ENCODE assay signal across 16 cellular contexts in genomic region chr10:29643785-29644501, GRCh38. TPM values are rescaled to one million over a fixed set of nuclear protein-coding genes. Genes with fewer than 3 reads are reported as not detected.
DNase-seq lines count a peak whose midpoint lies in the region; ATAC-seq and TF ChIP-seq lines count a peak whose summit lies in the region.
"Had no signal": no experiment of that assay in that cellular context is flagged by ENCODE, and none has a peak within 500 bp of the region (broad histone marks: within the 10 kb centered on the region; RNA-seq: fewer than 3 reads in every experiment).

No MANE protein-coding gene starts in this region.

- H3K9me3 Mint-ChIP-seq in CD14-positive monocyte: peaks cover 0 to 1% (median 0%) of the 10 kb centered on the region in 7 donors
- H3K9me3 Mint-ChIP-seq: activated naive CD4-positive, alpha-beta T cell treated with anti-CD3 and anti-CD28 coated beads for 36 hours had no signal

- no peaks in the 10 kb centered on the region for H3K36me3 ChIP-seq in colonic mucosa

- CTCF ChIA-PET in HEK293T (lab: Yijun Ruan, JAX): interaction anchor here (0.5 to 1.4 kb wide), 2 partner anchors 8 to 14 kb away, joined by 3 read pairs; no protein-coding TSS in a partner anchor

- DNase-seq in CD14-positive monocyte (ENCODE audit: low spot score): no peak
- peak; percentile 24 for DNase-seq in colonic mucosa
- DNase-seq in iris pigment epithelial cell (ENCODE audit: low read depth): peak; percentile 50
- DNase-seq in sciatic nerve (ENCODE audit: low spot score): no peak
- no peak for DNase-seq in HEK293T (ENCODE audit: extremely low spot score)
- DNase-seq: activated naive CD4-positive, alpha-beta T cell treated with anti-CD3 and anti-CD28 coated beads for 36 hours; Caco-2; GF-D8; H7; midbrain; NCI-H2171 had no signal

- peaks cover 0 to 2% (median 1%) of the 10 kb centered on the region in 3 donors for H3K27me3 Mint-ChIP-seq in CD14-positive monocyte (ENCODE audit: low read depth in 3 of 3)

- ATAC-seq in sciatic nerve (peak; percentile 40), HG03460 (IDR thresholded peaks at IDR 0.05; ENCODE audit: unreplicated experiment) (no peak), GM18868 (IDR thresholded peaks at IDR 0.05; ENCODE audit: unreplicated experiment) (no peak), HG02571 (IDR thresholded peaks at IDR 0.05; ENCODE audit: unreplicated experiment) (no peak)
- ATAC-seq: esophagus mucosa had no signal

- peaks cover 44 to 62% of the 10 kb centered on the region in 2 donors for H3K36me3 Mint-ChIP-seq in CD14-positive monocyte

- TF ChIP-seq CTCF in CD14-positive monocyte (IDR thresholded peaks at IDR 0.05): no peak
- TF ChIP-seq CTCF in colonic mucosa (IDR thresholded peaks at IDR 0.05): no peak

- peak overlapping the region in 6 of 7 donors; percentile 3 to 67 (median 42) for H3K27ac Mint-ChIP-seq in CD14-positive monocyte
- H3K27ac Mint-ChIP-seq: activated naive CD4-positive, alpha-beta T cell treated with anti-CD3 and anti-CD28 coated beads for 36 hours had no signal

- peaks cover 39% of the 10 kb centered on the region for H3K4me1 Mint-ChIP-seq in CD14-positive monocyte

- H3K27ac ChIP-seq in colonic mucosa: no peak overlapping the region
- H3K27ac ChIP-seq: SK-N-MC had no signal

- peaks cover 10% of the 10 kb centered on the region for H3K4me1 ChIP-seq in colonic mucosa

- H3K9me3 ChIP-seq in colonic mucosa: no peaks in the 10 kb centered on the region
- H3K9me3 ChIP-seq: Caco-2 had no signal

- H3K4me3 Mint-ChIP-seq in CD14-positive monocyte: no peak overlapping the region
- H3K4me3 Mint-ChIP-seq: activated naive CD4-positive, alpha-beta T cell treated with anti-CD3 and anti-CD28 coated beads for 36 hours had no signal

- intact Hi-C loops in CD14-positive monocyte (cut with micrococcal nuclease): no loop called here
- intact Hi-C loops in colonic mucosa (cut with DNase I): no loop called here
- intact Hi-C loops in sciatic nerve (cut with DNase I): no loop called here

- POLR2A ChIA-PET in HEK293T (lab: Yijun Ruan, JAX): interaction anchor here (1.2 to 1.5 kb wide), 2 partner anchors 9 to 26 kb away, joined by 4 read pairs; partner anchors contain the start of gene SVIL

- H3K9ac ChIP-seq in colonic mucosa (ENCODE audit: low read depth in 2 of 2, low read length in 2 of 2): peak overlapping the region in 1 of 2 donors; percentile 9

- H3K27me3 ChIP-seq in colonic mucosa: no peaks in the 10 kb centered on the region

- H3K4me3 ChIP-seq in colonic mucosa: no peak overlapping the region
- H3K4me3 ChIP-seq: SK-N-MC had no signal

TF ChIP-seq in HEK293T, 16 proteins besides CTCF, POLR2A, EP300 and RAD21:
- no peak for TF ChIP-seq ELF4 (IDR thresholded peaks at IDR 0.05)
- TF ChIP-seq HDGF (IDR thresholded peaks at IDR 0.05; ENCODE audit: borderline replicate concordance): no peak
- no peak for TF ChIP-seq PKNOX1 (IDR thresholded peaks at IDR 0.05)
- no peak for TF ChIP-seq ARNT (IDR thresholded peaks at IDR 0.05)
- no peak for TF ChIP-seq SP1 (IDR thresholded peaks at IDR 0.05)
- no peak for TF ChIP-seq CTBP1 (IDR thresholded peaks at IDR 0.05; ENCODE audit: borderline replicate concordance)
- no peak for TF ChIP-seq L3MBTL2 (conservative IDR thresholded peaks at IDR 0.05)

RNA-seq across cellular contexts. Expression of gene SVIL, which starts 9.2 kb away (rescaled TPM):
- 1 to 10 TPM; 2.1 to 5.8 TPM for polyA plus RNA-seq in CD14-positive monocyte
- total RNA-seq in colonic mucosa: 100 to 1,000 TPM in 1 of 2 donors, 10 to 100 TPM in 1; 62.6 to 132 TPM
- 34.5 TPM for total RNA-seq in sciatic nerve

Comparison
In these comparisons a context has a peak if more than half of its experiments do, and no peak if none do; other contexts are left out.
1. DNase-seq: peak in colonic mucosa (single experiment) and iris pigment epithelial cell (single experiment); none in CD14-positive monocyte (single experiment), sciatic nerve (single experiment) and HEK293T (single experiment).